In genomic region chr10:69018613-69019012, GRCh38 we compare ENCODE assay signal across 33 cellular contexts.
"Had no signal": no experiment of that assay in that cellular context is flagged by ENCODE, and none has a peak within 500 bp of the region (broad histone marks: within the 10 kb centered on the region; RNA-seq: fewer than 3 reads in every experiment).

No MANE protein-coding gene starts in this region.

- H3K4me3 ChIP-seq: esophagus squamous epithelium, mucosa of descending colon, skin epidermis, tibial nerve had no signal

- H3K27me3 ChIP-seq: esophagus squamous epithelium, tibial nerve had no signal

- ATAC-seq: activated naive CD4-positive, alpha-beta T cell treated with anti-CD3 and anti-CD28 coated beads, Interleukin-2, amount 50 U/mL, for 72 hours; left ventricle myocardium superior; mucosa of descending colon; natural killer cell treated with Interleukin-12 subunit alpha and Interleukin-12 subunit beta and Interleukin-15 and Interleukin-18, amount 100 ng/mL, for 72 hours; sciatic nerve; stimulated activated naive B cell treated with anti-CD40 and anti-IgM and Interleukin-4, amounts not matched to agents 10 μg/mL and 1 μg/mL and 100 μg/mL, for 72 hours; T-helper 17 cell had no signal

- H3K27ac Mint-ChIP-seq: activated T-cell treated with anti-CD3 and anti-CD28 coated beads, Interleukin-2, amount 50 U/mL, for 24 hours; activated T-helper 2 cell treated with anti-CD3 and anti-CD28 coated beads, Interferon-gamma antibody, Interleukin-2, Interleukin-4, amounts not matched to agents 10 μg/mL and 5 μg/mL and 100 μg/mL, durations not matched to agents 14 hours and 24 hours and 36 hours had no signal

- H3K4me1 Mint-ChIP-seq: stimulated activated naive B cell treated with anti-CD40 and anti-IgM and Interleukin-4, amounts not matched to agents 10 μg/mL and 1 μg/mL and 100 μg/mL, for 72 hours had no signal

- H3K36me3 Mint-ChIP-seq: natural killer cell treated with Interleukin-12 subunit alpha and Interleukin-12 subunit beta and Interleukin-15 and Interleukin-18, amount 100 ng/mL, for 72 hours had no signal

- H3K27me3 Mint-ChIP-seq: activated T-cell treated with anti-CD3 and anti-CD28 coated beads, Interleukin-2, amount 50 U/mL, for 24 hours; central memory CD8-positive, alpha-beta T cell; natural killer cell treated with Interleukin-12 subunit alpha and Interleukin-12 subunit beta and Interleukin-15 and Interleukin-18, amount 100 ng/mL, for 72 hours; stimulated activated naive B cell treated with anti-CD40 and anti-IgM and Interleukin-4, amounts not matched to agents 10 μg/mL and 1 μg/mL and 100 μg/mL, for 72 hours; T-helper 17 cell had no signal

- H3K9me3 Mint-ChIP-seq: activated naive CD4-positive, alpha-beta T cell treated with anti-CD3 and anti-CD28 coated beads, Interleukin-2, amount 50 U/mL, for 72 hours; activated T-cell treated with anti-CD3 and anti-CD28 coated beads, Interleukin-2, amount 50 U/mL, for 24 hours; activated T-helper 2 cell treated with anti-CD3 and anti-CD28 coated beads, Interferon-gamma antibody, Interleukin-2, Interleukin-4, amounts not matched to agents 10 μg/mL and 5 μg/mL and 100 μg/mL, durations not matched to agents 14 hours and 24 hours and 36 hours; central memory CD8-positive, alpha-beta T cell; natural killer cell treated with Interleukin-12 subunit alpha and Interleukin-12 subunit beta and Interleukin-15 and Interleukin-18, amount 100 ng/mL, for 72 hours; stimulated activated naive B cell treated with anti-CD40 and anti-IgM and Interleukin-4, amounts not matched to agents 10 μg/mL and 1 μg/mL and 100 μg/mL, for 72 hours had no signal

- H3K4me1 ChIP-seq: esophagus squamous epithelium, tibial nerve had no signal

- H3K27ac ChIP-seq: epithelial cell of prostate, esophagus squamous epithelium, skin epidermis, tibial nerve had no signal

- H3K4me3 Mint-ChIP-seq: activated T-cell treated with anti-CD3 and anti-CD28 coated beads, Interleukin-2, amount 50 U/mL, for 24 hours; central memory CD8-positive, alpha-beta T cell; natural killer cell treated with Interleukin-12 subunit alpha and Interleukin-12 subunit beta and Interleukin-15 and Interleukin-18, amount 100 ng/mL, for 72 hours; stimulated activated naive B cell treated with anti-CD40 and anti-IgM and Interleukin-4, amounts not matched to agents 10 μg/mL and 1 μg/mL and 100 μg/mL, for 72 hours; T-helper 17 cell had no signal

- H3K9me3 ChIP-seq: esophagus squamous epithelium, mucosa of descending colon, tibial nerve had no signal

- FAIRE-seq: bronchial epithelial cell, colon, endometrium, keratinocyte, urothelium cell line had no signal

- DNase-seq: activated CD4-positive, alpha-beta T cell treated with anti-CD3 and anti-CD28 coated beads for 4 hours; activated CD4-positive, alpha-beta T cell treated with anti-CD3 and anti-CD28 coated beads, Interleukin-2, amount 50 U/mL, for 48 hours; activated CD4-positive, CD25-positive, alpha-beta regulatory T cell; activated CD8-positive, alpha-beta memory T cell treated with anti-CD3 and anti-CD28 coated beads for 24 hours; activated CD8-positive, alpha-beta memory T cell treated with anti-CD3 and anti-CD28 coated beads, Interleukin-2, amount 50 U/mL, for 4 hours; activated T-cell treated with anti-CD3 and anti-CD28 coated beads, Interleukin-2, amount 50 U/mL, for 24 hours; dermis blood vessel endothelial cell; effector CD4-positive, alpha-beta T cell; esophagus squamous epithelium; foreskin melanocyte; hippocampal formation; left cardiac atrium; left ventricle myocardium superior; mucosa of descending colon; retina; stimulated activated CD4-positive, alpha-beta T cell treated with anti-CD3 and anti-CD28 coated beads, Interleukin-12 subunit alpha, Interleukin-12 subunit beta, amount 100 ng/mL, for 4 hours; stimulated activated CD4-positive, alpha-beta T cell treated with anti-CD3 and anti-CD28 coated beads, Interleukin-4, amount 100 ng/mL, for 24 hours; stimulated activated naive B cell treated with anti-CD40 and anti-IgM and Interleukin-4, amounts not matched to agents 10 μg/mL and 1 μg/mL and 100 μg/mL, for 72 hours; T-helper 17 cell; T1000 had no signal
